24 cellular contexts compared by ENCODE assay signal in genomic region chr1:158105342-158105741, GRCh38.
"Had no signal": no experiment of that assay in that cellular context is flagged by ENCODE, and none has a peak within 500 bp of the region (broad histone marks: within the 10 kb centered on the region; RNA-seq: fewer than 3 reads in every experiment).

No MANE protein-coding gene starts in this region.

- H3K4me3 ChIP-seq: breast epithelium, heart left ventricle, left ventricle myocardium inferior, lung, right atrium auricular region, transverse colon had no signal

- H3K27ac Mint-ChIP-seq: activated CD4-positive, alpha-beta memory T cell treated with anti-CD3 and anti-CD28 coated beads, Interleukin-2, amount 10 ng/mL, durations not matched to agents 7 days and 5 days; activated CD4-positive, alpha-beta T cell treated with anti-CD3 and anti-CD28 coated beads, Interleukin-2, amount 10 ng/mL, durations not matched to agents 7 days and 5 days; activated naive CD4-positive, alpha-beta T cell treated with anti-CD3 and anti-CD28 coated beads, Interleukin-2, amount 50 U/mL, for 24 hours; activated naive CD8-positive, alpha-beta T cell treated with anti-CD3 and anti-CD28 coated beads, Interleukin-2, amount 50 U/mL, for 24 hours; activated T-cell treated with anti-CD3 and anti-CD28 coated beads, Interleukin-2, amount 50 U/mL, for 24 hours; activated T-helper 17 cell treated with anti-CD3 and anti-CD28 coated beads, Interleukin-2, amount 50 U/mL, for 72 hours; naive thymus-derived CD4-positive, alpha-beta T cell; T-helper 17 cell had no signal

- H3K36me3 ChIP-seq: breast epithelium, heart left ventricle, left ventricle myocardium inferior, right atrium auricular region, transverse colon had no signal

- H3K4me1 Mint-ChIP-seq: activated naive CD4-positive, alpha-beta T cell treated with anti-CD3 and anti-CD28 coated beads, Interleukin-2, amount 50 U/mL, for 24 hours had no signal

- H3K27me3 ChIP-seq: breast epithelium had no signal

- H3K9me3 Mint-ChIP-seq: activated CD4-positive, alpha-beta memory T cell treated with anti-CD3 and anti-CD28 coated beads, Interleukin-2, amount 10 ng/mL, durations not matched to agents 7 days and 5 days; activated CD4-positive, alpha-beta T cell treated with anti-CD3 and anti-CD28 coated beads, Interleukin-2, amount 10 ng/mL, durations not matched to agents 7 days and 5 days; activated naive CD4-positive, alpha-beta T cell treated with anti-CD3 and anti-CD28 coated beads, Interleukin-2, amount 50 U/mL, for 24 hours; activated naive CD8-positive, alpha-beta T cell treated with anti-CD3 and anti-CD28 coated beads, Interleukin-2, amount 50 U/mL, for 24 hours; activated T-cell treated with anti-CD3 and anti-CD28 coated beads, Interleukin-2, amount 50 U/mL, for 24 hours; activated T-helper 17 cell treated with anti-CD3 and anti-CD28 coated beads, Interleukin-2, amount 50 U/mL, for 72 hours; naive thymus-derived CD4-positive, alpha-beta T cell had no signal

- DNase-seq: activated CD4-positive, alpha-beta memory T cell treated with anti-CD3 and anti-CD28 coated beads, Interleukin-2, amount 10 ng/mL, durations not matched to agents 7 days and 5 days; activated CD4-positive, alpha-beta T cell treated with anti-CD3 and anti-CD28 coated beads for 1 hour; activated CD4-positive, alpha-beta T cell treated with anti-CD3 and anti-CD28 coated beads, Interleukin-2, amount 10 ng/mL, durations not matched to agents 7 days and 5 days; activated CD8-positive, alpha-beta memory T cell treated with anti-CD3 and anti-CD28 coated beads, Interleukin-2, amount 50 U/mL, for 48 hours; activated naive CD8-positive, alpha-beta T cell treated with anti-CD3 and anti-CD28 coated beads, Interleukin-2, amount 50 U/mL, for 24 hours; activated T-cell treated with anti-CD3 and anti-CD28 coated beads, Interleukin-2, amount 50 U/mL, for 24 hours; amygdala; central memory CD4-positive, alpha-beta T cell; foreskin fibroblast; heart left ventricle; islet precursor cell; left ventricle myocardium inferior; midbrain; naive thymus-derived CD4-positive, alpha-beta T cell; stimulated activated CD4-positive, alpha-beta T cell treated with anti-CD3 and anti-CD28 coated beads, Interleukin-2, amount 100 ng/mL, for 48 hours; stimulated activated naive CD4-positive, alpha-beta T cell treated with Interleukin-2 at 50 U/mL for 16 hours; T-helper 17 cell; T1000; transverse colon had no signal

- H3K9me3 ChIP-seq: breast epithelium, heart left ventricle, left ventricle myocardium inferior, right atrium auricular region, transverse colon had no signal

- H3K4me1 ChIP-seq: breast epithelium, right atrium auricular region had no signal

- H3K36me3 Mint-ChIP-seq: activated naive CD4-positive, alpha-beta T cell treated with anti-CD3 and anti-CD28 coated beads, Interleukin-2, amount 50 U/mL, for 24 hours; naive thymus-derived CD4-positive, alpha-beta T cell had no signal

- H3K4me3 Mint-ChIP-seq: activated CD4-positive, alpha-beta memory T cell treated with anti-CD3 and anti-CD28 coated beads, Interleukin-2, amount 10 ng/mL, durations not matched to agents 7 days and 5 days; activated CD4-positive, alpha-beta T cell treated with anti-CD3 and anti-CD28 coated beads, Interleukin-2, amount 10 ng/mL, durations not matched to agents 7 days and 5 days; activated naive CD4-positive, alpha-beta T cell treated with anti-CD3 and anti-CD28 coated beads, Interleukin-2, amount 50 U/mL, for 24 hours; activated naive CD8-positive, alpha-beta T cell treated with anti-CD3 and anti-CD28 coated beads, Interleukin-2, amount 50 U/mL, for 24 hours; activated T-cell treated with anti-CD3 and anti-CD28 coated beads, Interleukin-2, amount 50 U/mL, for 24 hours; activated T-helper 17 cell treated with anti-CD3 and anti-CD28 coated beads, Interleukin-2, amount 50 U/mL, for 72 hours; naive thymus-derived CD4-positive, alpha-beta T cell; T-helper 17 cell had no signal

- H3K27ac ChIP-seq: breast epithelium, heart left ventricle, left ventricle myocardium inferior, right atrium auricular region, transverse colon had no signal
